ENCODE assay signal across 20 cellular contexts in the genomic region with DNA sequence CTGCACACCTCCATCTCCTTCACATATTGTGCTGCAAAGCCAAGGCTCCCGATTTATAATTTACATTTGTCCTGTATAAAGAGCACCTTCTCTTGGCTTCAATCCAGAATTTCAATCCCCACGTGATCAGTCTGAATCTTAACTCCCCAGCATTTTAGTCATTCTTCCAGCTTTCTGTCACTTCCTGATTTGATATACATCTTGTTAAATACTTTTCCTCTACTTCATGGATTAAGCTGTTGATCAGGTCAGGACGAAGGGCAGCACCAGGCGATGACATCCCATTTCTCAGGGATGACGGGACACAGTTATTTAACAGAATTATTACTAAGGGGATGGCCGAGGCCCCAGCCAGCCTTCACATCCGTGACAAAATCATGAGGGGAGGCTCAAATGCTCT.
"Had no signal": no experiment of that assay in that cellular context is flagged by ENCODE, and none has a peak within 500 bp of the region (broad histone marks: within the 10 kb centered on the region; RNA-seq: fewer than 3 reads in every experiment).

No MANE protein-coding gene starts in this region.

- DNase-seq: activated CD4-positive, alpha-beta T cell treated with anti-CD3 and anti-CD28 coated beads for 4 hours; activated CD8-positive, alpha-beta T cell treated with anti-CD3 and anti-CD28 coated beads for 36 hours; activated effector memory CD4-positive, alpha-beta T cell treated with anti-CD3 and anti-CD28 coated beads, Interleukin-2, amount 50 U/mL, for 16 hours; activated T-cell treated with anti-CD3 and anti-CD28 coated beads, Interleukin-2, amount 50 U/mL, for 48 hours; heart left ventricle; islet precursor cell; left ventricle myocardium superior; naive thymus-derived CD8-positive, alpha-beta T cell; pancreas; stimulated activated CD4-positive, alpha-beta T cell treated with anti-CD3 and anti-CD28 coated beads, Interleukin-12 subunit alpha, Interleukin-12 subunit beta, amount 100 ng/mL, for 4 hours; stimulated activated CD4-positive, alpha-beta T cell treated with anti-CD3 and anti-CD28 coated beads, Interleukin-2, amount 100 ng/mL, for 24 hours; T-helper 17 cell had no signal

- H3K4me3 ChIP-seq: heart left ventricle, pancreas, thoracic aorta had no signal

- H3K4me1 Mint-ChIP-seq: memory B cell; naive thymus-derived CD8-positive, alpha-beta T cell; stimulated activated effector memory CD8-positive, alpha-beta T cell treated with anti-CD3 and anti-CD28 coated beads, Interleukin-12 subunit alpha, Interleukin-12 subunit beta, amount 100 ng/mL, for 72 hours; WTC11 had no signal

- H3K27ac ChIP-seq: foreskin keratinocyte, heart left ventricle, pancreas, thoracic aorta had no signal

- H3K27me3 Mint-ChIP-seq: T-helper 17 cell had no signal

- H3K9me3 Mint-ChIP-seq: activated CD8-positive, alpha-beta T cell treated with anti-CD3 and anti-CD28 coated beads for 36 hours; stimulated activated effector memory CD8-positive, alpha-beta T cell treated with anti-CD3 and anti-CD28 coated beads, Interleukin-12 subunit alpha, Interleukin-12 subunit beta, amount 100 ng/mL, for 72 hours had no signal

- FAIRE-seq: colon, endometrium, pancreas had no signal

- H3K27ac Mint-ChIP-seq: activated CD8-positive, alpha-beta T cell treated with anti-CD3 and anti-CD28 coated beads for 36 hours; activated naive CD4-positive, alpha-beta T cell treated with anti-CD3 and anti-CD28 coated beads, Interleukin-2, amount 50 U/mL, for 72 hours; memory B cell; stimulated activated effector memory CD8-positive, alpha-beta T cell treated with anti-CD3 and anti-CD28 coated beads, Interleukin-12 subunit alpha, Interleukin-12 subunit beta, amount 100 ng/mL, for 72 hours; T-helper 17 cell; WTC11 had no signal

- H3K4me3 Mint-ChIP-seq: activated CD8-positive, alpha-beta T cell treated with anti-CD3 and anti-CD28 coated beads for 36 hours; memory B cell; naive thymus-derived CD8-positive, alpha-beta T cell; stimulated activated effector memory CD8-positive, alpha-beta T cell treated with anti-CD3 and anti-CD28 coated beads, Interleukin-12 subunit alpha, Interleukin-12 subunit beta, amount 100 ng/mL, for 72 hours; T-helper 17 cell; WTC11 had no signal

- H3K27me3 ChIP-seq: foreskin keratinocyte, heart left ventricle, pancreas had no signal

- H3K9me3 ChIP-seq: pancreas, thoracic aorta had no signal

- H3K36me3 Mint-ChIP-seq: activated naive CD4-positive, alpha-beta T cell treated with anti-CD3 and anti-CD28 coated beads, Interleukin-2, amount 50 U/mL, for 72 hours; memory B cell; stimulated activated effector memory CD8-positive, alpha-beta T cell treated with anti-CD3 and anti-CD28 coated beads, Interleukin-12 subunit alpha, Interleukin-12 subunit beta, amount 100 ng/mL, for 72 hours had no signal

- H3K36me3 ChIP-seq: heart left ventricle, pancreas, thoracic aorta had no signal

- H3K4me1 ChIP-seq: foreskin keratinocyte, heart left ventricle, pancreas had no signal
